1 cellular context compared by ENCODE assay signal in the genomic region with DNA sequence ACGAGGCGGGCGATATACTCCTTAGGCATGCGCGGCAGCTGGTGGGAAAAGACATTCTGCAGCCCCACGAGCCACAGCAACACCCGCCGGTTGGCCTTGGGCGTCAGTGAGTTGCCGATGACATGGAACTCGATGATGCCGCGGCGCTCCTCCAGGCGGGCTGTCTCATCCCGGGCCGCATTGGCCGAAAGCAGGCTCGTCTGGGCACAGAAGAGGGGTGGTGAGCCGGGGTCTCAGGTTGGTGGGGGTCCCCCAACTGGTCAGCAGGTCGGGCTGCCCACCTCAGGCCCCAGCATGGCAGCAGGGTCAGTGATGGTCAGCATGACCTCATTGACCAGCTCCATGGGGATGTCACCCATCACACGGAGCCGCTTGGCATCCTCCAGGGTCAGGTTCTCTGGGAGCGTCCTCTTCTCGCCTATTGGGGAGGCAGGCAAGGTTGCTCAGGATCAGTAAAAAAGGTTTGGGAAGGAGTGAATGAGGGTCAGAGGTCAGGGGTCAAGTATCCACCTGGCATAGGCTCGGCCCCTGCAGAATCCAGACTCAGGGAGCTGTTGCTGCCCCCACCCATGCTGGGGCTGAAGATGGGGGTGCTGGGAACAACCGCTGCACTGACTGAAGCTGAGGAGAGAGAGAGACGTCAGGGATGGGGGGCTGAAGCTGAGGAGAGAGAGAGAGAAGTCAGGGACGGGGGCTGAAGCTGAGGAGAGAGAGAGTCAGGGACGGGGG.
A peak's percentile ranks its signal among the peaks of the same experiment; 100 is the strongest.
TF ChIP-seq lines count a peak whose summit lies in the region.

No MANE protein-coding gene starts in this region.

TF ChIP-seq in HEK293, 187 proteins besides CTCF, POLR2A, EP300 and RAD21 (continued from another document):
- TF ChIP-seq, protein P1, sequence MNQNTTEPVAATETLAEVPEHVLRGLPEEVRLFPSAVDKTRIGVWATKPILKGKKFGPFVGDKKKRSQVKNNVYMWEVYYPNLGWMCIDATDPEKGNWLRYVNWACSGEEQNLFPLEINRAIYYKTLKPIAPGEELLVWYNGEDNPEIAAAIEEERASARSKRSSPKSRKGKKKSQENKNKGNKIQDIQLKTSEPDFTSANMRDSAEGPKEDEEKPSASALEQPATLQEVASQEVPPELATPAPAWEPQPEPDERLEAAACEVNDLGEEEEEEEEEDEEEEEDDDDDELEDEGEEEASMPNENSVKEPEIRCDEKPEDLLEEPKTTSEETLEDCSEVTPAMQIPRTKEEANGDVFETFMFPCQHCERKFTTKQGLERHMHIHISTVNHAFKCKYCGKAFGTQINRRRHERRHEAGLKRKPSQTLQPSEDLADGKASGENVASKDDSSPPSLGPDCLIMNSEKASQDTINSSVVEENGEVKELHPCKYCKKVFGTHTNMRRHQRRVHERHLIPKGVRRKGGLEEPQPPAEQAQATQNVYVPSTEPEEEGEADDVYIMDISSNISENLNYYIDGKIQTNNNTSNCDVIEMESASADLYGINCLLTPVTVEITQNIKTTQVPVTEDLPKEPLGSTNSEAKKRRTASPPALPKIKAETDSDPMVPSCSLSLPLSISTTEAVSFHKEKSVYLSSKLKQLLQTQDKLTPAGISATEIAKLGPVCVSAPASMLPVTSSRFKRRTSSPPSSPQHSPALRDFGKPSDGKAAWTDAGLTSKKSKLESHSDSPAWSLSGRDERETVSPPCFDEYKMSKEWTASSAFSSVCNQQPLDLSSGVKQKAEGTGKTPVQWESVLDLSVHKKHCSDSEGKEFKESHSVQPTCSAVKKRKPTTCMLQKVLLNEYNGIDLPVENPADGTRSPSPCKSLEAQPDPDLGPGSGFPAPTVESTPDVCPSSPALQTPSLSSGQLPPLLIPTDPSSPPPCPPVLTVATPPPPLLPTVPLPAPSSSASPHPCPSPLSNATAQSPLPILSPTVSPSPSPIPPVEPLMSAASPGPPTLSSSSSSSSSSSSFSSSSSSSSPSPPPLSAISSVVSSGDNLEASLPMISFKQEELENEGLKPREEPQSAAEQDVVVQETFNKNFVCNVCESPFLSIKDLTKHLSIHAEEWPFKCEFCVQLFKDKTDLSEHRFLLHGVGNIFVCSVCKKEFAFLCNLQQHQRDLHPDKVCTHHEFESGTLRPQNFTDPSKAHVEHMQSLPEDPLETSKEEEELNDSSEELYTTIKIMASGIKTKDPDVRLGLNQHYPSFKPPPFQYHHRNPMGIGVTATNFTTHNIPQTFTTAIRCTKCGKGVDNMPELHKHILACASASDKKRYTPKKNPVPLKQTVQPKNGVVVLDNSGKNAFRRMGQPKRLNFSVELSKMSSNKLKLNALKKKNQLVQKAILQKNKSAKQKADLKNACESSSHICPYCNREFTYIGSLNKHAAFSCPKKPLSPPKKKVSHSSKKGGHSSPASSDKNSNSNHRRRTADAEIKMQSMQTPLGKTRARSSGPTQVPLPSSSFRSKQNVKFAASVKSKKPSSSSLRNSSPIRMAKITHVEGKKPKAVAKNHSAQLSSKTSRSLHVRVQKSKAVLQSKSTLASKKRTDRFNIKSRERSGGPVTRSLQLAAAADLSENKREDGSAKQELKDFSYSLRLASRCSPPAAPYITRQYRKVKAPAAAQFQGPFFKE (tag by site-specific recombination; IDR thresholded peaks at IDR 0.05; ENCODE audit: borderline replicate concordance), result no peak
- TF ChIP-seq SALL2 (tag by site-specific recombination; IDR thresholded peaks at IDR 0.05; ENCODE audit: borderline replicate concordance) (no peak), ZNF596 (tag by site-specific recombination; IDR thresholded peaks at IDR 0.05) (0 out of 2 replicates have a peak, but pooled peaks have one; percentile 25), PRDM1 (tag by site-specific recombination; IDR thresholded peaks at IDR 0.05) (no peak), ZNF548 (tag by site-specific recombination; IDR thresholded peaks at IDR 0.05) (no peak), ZNF555 (tag by site-specific recombination; conservative IDR thresholded peaks at IDR 0.05) (no peak), KLF1 (tag by site-specific recombination; IDR thresholded peaks at IDR 0.05) (no peak), BCL11B (tag by site-specific recombination; IDR thresholded peaks at IDR 0.05; ENCODE audit: low read depth) (peak; percentile 96)
- TF ChIP-seq, protein P2, sequence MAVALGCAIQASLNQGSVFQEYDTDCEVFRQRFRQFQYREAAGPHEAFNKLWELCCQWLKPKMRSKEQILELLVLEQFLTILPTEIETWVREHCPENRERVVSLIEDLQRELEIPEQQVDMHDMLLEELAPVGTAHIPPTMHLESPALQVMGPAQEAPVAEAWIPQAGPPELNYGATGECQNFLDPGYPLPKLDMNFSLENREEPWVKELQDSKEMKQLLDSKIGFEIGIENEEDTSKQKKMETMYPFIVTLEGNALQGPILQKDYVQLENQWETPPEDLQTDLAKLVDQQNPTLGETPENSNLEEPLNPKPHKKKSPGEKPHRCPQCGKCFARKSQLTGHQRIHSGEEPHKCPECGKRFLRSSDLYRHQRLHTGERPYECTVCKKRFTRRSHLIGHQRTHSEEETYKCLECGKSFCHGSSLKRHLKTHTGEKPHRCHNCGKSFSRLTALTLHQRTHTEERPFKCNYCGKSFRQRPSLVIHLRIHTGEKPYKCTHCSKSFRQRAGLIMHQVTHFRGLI (tag by site-specific recombination; IDR thresholded peaks at IDR 0.05), result peak; percentile 72; the same call in 1 of the 2 replicates
- TF ChIP-seq, protein P3, sequence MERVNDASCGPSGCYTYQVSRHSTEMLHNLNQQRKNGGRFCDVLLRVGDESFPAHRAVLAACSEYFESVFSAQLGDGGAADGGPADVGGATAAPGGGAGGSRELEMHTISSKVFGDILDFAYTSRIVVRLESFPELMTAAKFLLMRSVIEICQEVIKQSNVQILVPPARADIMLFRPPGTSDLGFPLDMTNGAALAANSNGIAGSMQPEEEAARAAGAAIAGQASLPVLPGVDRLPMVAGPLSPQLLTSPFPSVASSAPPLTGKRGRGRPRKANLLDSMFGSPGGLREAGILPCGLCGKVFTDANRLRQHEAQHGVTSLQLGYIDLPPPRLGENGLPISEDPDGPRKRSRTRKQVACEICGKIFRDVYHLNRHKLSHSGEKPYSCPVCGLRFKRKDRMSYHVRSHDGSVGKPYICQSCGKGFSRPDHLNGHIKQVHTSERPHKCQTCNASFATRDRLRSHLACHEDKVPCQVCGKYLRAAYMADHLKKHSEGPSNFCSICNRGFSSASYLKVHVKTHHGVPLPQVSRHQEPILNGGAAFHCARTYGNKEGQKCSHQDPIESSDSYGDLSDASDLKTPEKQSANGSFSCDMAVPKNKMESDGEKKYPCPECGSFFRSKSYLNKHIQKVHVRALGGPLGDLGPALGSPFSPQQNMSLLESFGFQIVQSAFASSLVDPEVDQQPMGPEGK (tag by site-specific recombination; IDR thresholded peaks at IDR 0.05), result 0 out of 2 replicates have a peak, but pooled peaks have one; percentile 12
- TF ChIP-seq, protein P4, sequence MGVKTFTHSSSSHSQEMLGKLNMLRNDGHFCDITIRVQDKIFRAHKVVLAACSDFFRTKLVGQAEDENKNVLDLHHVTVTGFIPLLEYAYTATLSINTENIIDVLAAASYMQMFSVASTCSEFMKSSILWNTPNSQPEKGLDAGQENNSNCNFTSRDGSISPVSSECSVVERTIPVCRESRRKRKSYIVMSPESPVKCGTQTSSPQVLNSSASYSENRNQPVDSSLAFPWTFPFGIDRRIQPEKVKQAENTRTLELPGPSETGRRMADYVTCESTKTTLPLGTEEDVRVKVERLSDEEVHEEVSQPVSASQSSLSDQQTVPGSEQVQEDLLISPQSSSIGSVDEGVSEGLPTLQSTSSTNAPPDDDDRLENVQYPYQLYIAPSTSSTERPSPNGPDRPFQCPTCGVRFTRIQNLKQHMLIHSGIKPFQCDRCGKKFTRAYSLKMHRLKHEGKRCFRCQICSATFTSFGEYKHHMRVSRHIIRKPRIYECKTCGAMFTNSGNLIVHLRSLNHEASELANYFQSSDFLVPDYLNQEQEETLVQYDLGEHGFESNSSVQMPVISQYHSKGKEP (tag by site-specific recombination; IDR thresholded peaks at IDR 0.05), result no peak
